ENCODE assay signal across 21 cellular contexts in genomic region chr3:114307841-114308228, GRCh38. TPM values are rescaled to one million over a fixed set of nuclear protein-coding genes. Genes with fewer than 3 reads are reported as not detected.
A peak's percentile ranks its signal among the peaks of the same experiment; 100 is the strongest.
DNase-seq lines count a peak whose midpoint lies in the region; ATAC-seq, FAIRE-seq and TF ChIP-seq lines count a peak whose summit lies in the region.
"Had no signal": no experiment of that assay in that cellular context is flagged by ENCODE, and none has a peak within 500 bp of the region (broad histone marks: within the 10 kb centered on the region; RNA-seq: fewer than 3 reads in every experiment).

No MANE protein-coding gene starts in this region.

- no peaks in the 10 kb centered on the region for H3K27me3 Mint-ChIP-seq in stimulated activated naive CD8-positive, alpha-beta T cell treated with anti-CD3 and anti-CD28 coated beads, Interleukin-15, Interleukin-2, amounts not matched to agents 100 ng/mL and 50 ng/mL, for 24 hours
- H3K27me3 Mint-ChIP-seq in Caco-2 (ENCODE audit: insufficient read depth, unreplicated experiment): peaks cover 3% of the 10 kb centered on the region
- H3K27me3 Mint-ChIP-seq: progenitor cell of endocrine pancreas had no signal

- TF ChIP-seq POLR2A in Peyer's patch (IDR thresholded peaks at IDR 0.05) (no peak), GM12878 (IDR thresholded peaks at IDR 0.05; ENCODE audit: low read depth, low read length) (no peak)

- 41% methylated on average over 3 of the region's 3 CpGs for WGBS in GM12878 (ENCODE audit: insufficient coverage, insufficient replicate concordance, low lambda C conversion rate, missing lambda C conversion rate)

- peaks cover 41% of the 10 kb centered on the region for H3K36me3 Mint-ChIP-seq in stimulated activated naive CD8-positive, alpha-beta T cell treated with anti-CD3 and anti-CD28 coated beads, Interleukin-15, Interleukin-2, amounts not matched to agents 100 ng/mL and 50 ng/mL, for 24 hours (ENCODE audit: low read depth)
- no peaks in the 10 kb centered on the region for H3K36me3 Mint-ChIP-seq in Caco-2 (ENCODE audit: insufficient read depth, unreplicated experiment)

- no peaks in the 10 kb centered on the region for H4K20me1 ChIP-seq in GM12878 (ENCODE audit: control insufficient read depth, insufficient read depth)

- peak overlapping the region; percentile 96 for H3K27ac Mint-ChIP-seq in stimulated activated naive CD8-positive, alpha-beta T cell treated with anti-CD3 and anti-CD28 coated beads, Interleukin-15, Interleukin-2, amounts not matched to agents 100 ng/mL and 50 ng/mL, for 24 hours
- H3K27ac Mint-ChIP-seq in Caco-2 (ENCODE audit: unreplicated experiment): no peak overlapping the region
- H3K27ac Mint-ChIP-seq: endodermal cell, progenitor cell of endocrine pancreas had no signal

- H3K9me3 Mint-ChIP-seq in stimulated activated naive CD8-positive, alpha-beta T cell treated with anti-CD3 and anti-CD28 coated beads, Interleukin-15, Interleukin-2, amounts not matched to agents 100 ng/mL and 50 ng/mL, for 24 hours: no peaks in the 10 kb centered on the region
- no peaks in the 10 kb centered on the region for H3K9me3 Mint-ChIP-seq in Caco-2 (ENCODE audit: unreplicated experiment)
- H3K9me3 Mint-ChIP-seq: endodermal cell had no signal

- no peaks in the 10 kb centered on the region for H3K9me3 ChIP-seq in Peyer's patch
- no peaks in the 10 kb centered on the region for H3K9me3 ChIP-seq in GM12878 (replicated peaks; ENCODE audit: control insufficient read depth, insufficient read depth, low read length)
- no peaks in the 10 kb centered on the region for H3K9me3 ChIP-seq in WERI-Rb-1 (ENCODE audit: severe bottlenecking)
- H3K9me3 ChIP-seq in Caco-2: no peaks in the 10 kb centered on the region
- H3K9me3 ChIP-seq: ascending aorta, heart right ventricle had no signal

- H2AFZ ChIP-seq in GM12878 (ENCODE audit: control insufficient read depth, low read depth, low read length): peak overlapping the region; percentile 74

- RAD21 ChIA-PET in GM12878 (lab: Charles Lee; ENCODE audit: unreplicated experiment): interaction anchor here (0.8 to 3.1 kb wide), 7 partner anchors 9 to 94 kb away, joined by 3 to 35 read pairs (median 10); no protein-coding TSS in a partner anchor

- no peak for FAIRE-seq in GM12878 (lab: Jason Lieb, UNC)
- FAIRE-seq: D721Med, H1, islet of Langerhans, small intestine had no signal

- POLR2A ChIA-PET in GM12878 (lab: Charles Lee): interaction anchor here (1.1 to 3.1 kb wide), 8 partner anchors 9 to 95 kb away, joined by 3 to 26 read pairs (median 4); no protein-coding TSS in a partner anchor
- POLR2A ChIA-PET in Caco-2 (lab: Charles Lee): no interaction called here

- ATAC-seq in stimulated activated naive CD8-positive, alpha-beta T cell treated with anti-CD3 and anti-CD28 coated beads, Interleukin-15, Interleukin-2, amounts not matched to agents 100 U/mL and 50 U/mL, for 24 hours: no peak
- peak; percentile 41 for ATAC-seq in GM12878
- ATAC-seq: heart right ventricle had no signal

- no peak for DNase-seq in stimulated activated naive CD8-positive, alpha-beta T cell treated with anti-CD3 and anti-CD28 coated beads, Interleukin-15, Interleukin-2, amounts not matched to agents 100 U/mL and 50 U/mL, for 24 hours
- DNase-seq in Peyer's patch (no peak), GM12878 (ENCODE audit: low read depth, low spot score) (no peak), NCI-H2029 (lab: John Stamatoyannopoulos, UW) (no peak), WERI-Rb-1 (no peak), NCI-H526 (lab: John Stamatoyannopoulos, UW) (no peak), Caco-2 (no peak)
- DNase-seq: endodermal cell; heart right ventricle; NCI-H1105; stimulated activated CD4-positive, alpha-beta T cell treated with anti-CD3 and anti-CD28 coated beads, Interleukin-4, amount 100 ng/mL, for 4 hours; stimulated activated CD8-positive, alpha-beta memory T cell treated with anti-CD3 and anti-CD28 coated beads, Interleukin-4, amount 100 ng/mL, for 48 hours had no signal

- H3K4me1 ChIP-seq in Peyer's patch (no peaks in the 10 kb centered on the region), GM12878 (ENCODE audit: control insufficient read depth, insufficient read depth, low read length) (peaks cover 32% of the 10 kb centered on the region), Caco-2 (no peaks in the 10 kb centered on the region)
- H3K4me1 ChIP-seq: ascending aorta, heart right ventricle had no signal

- peak overlapping the region in 1 of 4 donors; percentile 11 for H3K4me3 ChIP-seq in Peyer's patch
- H3K4me3 ChIP-seq in GM12878: peak overlapping the region; percentile 32; the same call in 1 of the 2 replicates
- H3K4me3 ChIP-seq in WERI-Rb-1 (ENCODE audit: low read depth, low read length): no peak overlapping the region
- H3K4me3 ChIP-seq in Caco-2 (ENCODE audit: low read depth, low read length): no peak overlapping the region
- H3K4me3 ChIP-seq: ascending aorta, heart right ventricle, lung had no signal

- no peak for TF ChIP-seq CTCF in Peyer's patch (IDR thresholded peaks at IDR 0.05)
- no peak for TF ChIP-seq CTCF in GM12878 (IDR thresholded peaks at IDR 0.05 in 2 of 3, conservative IDR thresholded peaks at IDR 0.05 in 1 of 3; ENCODE audit: control insufficient read depth in 2 of 3, extremely low read depth in 1 of 3, insufficient read depth in 1 of 3, low read depth in 3 of 3, low read length in 3 of 3)
- TF ChIP-seq CTCF in WERI-Rb-1 (IDR thresholded peaks at IDR 0.05; ENCODE audit: low read depth, low read length): no peak
- no peak for TF ChIP-seq CTCF in Caco-2 (IDR thresholded peaks at IDR 0.05; ENCODE audit: insufficient read depth in 1 of 2, low read depth in 1 of 2, low read length in 1 of 2, severe bottlenecking in 1 of 2, unreplicated experiment in 1 of 2)

- H3K4me1 Mint-ChIP-seq in stimulated activated naive CD8-positive, alpha-beta T cell treated with anti-CD3 and anti-CD28 coated beads, Interleukin-15, Interleukin-2, amounts not matched to agents 100 ng/mL and 50 ng/mL, for 24 hours (ENCODE audit: low read depth): peaks cover 69% of the 10 kb centered on the region
- H3K4me1 Mint-ChIP-seq in Caco-2 (ENCODE audit: low read depth, unreplicated experiment): peaks cover 12% of the 10 kb centered on the region
- H3K4me1 Mint-ChIP-seq: endodermal cell had no signal

- no peak for TF ChIP-seq RAD21 in GM12878 (IDR thresholded peaks at IDR 0.05; ENCODE audit: insufficient read depth, low read depth, low read length)

- intact Hi-C loops in GM12878 (cut with micrococcal nuclease; ENCODE audit: unreplicated experiment): no loop called here
- intact Hi-C loops in Caco-2 (cut with micrococcal nuclease; ENCODE audit: unreplicated experiment): no loop called here

- H3K27ac ChIP-seq in Peyer's patch (peak overlapping the region; percentile 23 to 79 (median 57)), GM12878 (ENCODE audit: control insufficient read depth, insufficient read depth) (peak overlapping the region; percentile 57), WERI-Rb-1 (no peak overlapping the region)
- H3K27ac ChIP-seq: ascending aorta had no signal

- H3K36me3 ChIP-seq in Peyer's patch (no peaks in the 10 kb centered on the region), GM12878 (ENCODE audit: control insufficient read depth in 2 of 2, insufficient read depth in 2 of 2, low read length in 1 of 2) (no peaks in the 10 kb centered on the region), WERI-Rb-1 (no peaks in the 10 kb centered on the region), Caco-2 (ENCODE audit: control insufficient read depth, insufficient read depth, low read length) (no peaks in the 10 kb centered on the region)
- H3K36me3 ChIP-seq: ascending aorta, heart right ventricle had no signal

- SMC1A ChIA-PET in GM12878 (lab: Charles Lee; ENCODE audit: uncharacterized antibody, unreplicated experiment): interaction anchor here (0.8 to 5.2 kb wide), 11 partner anchors 8 to 110 kb away, joined by 3 to 73 read pairs (median 5); partner anchors contain the start of gene TIGIT

- BruUV-seq in GM12878 (replicated peaks; lab: Mats Ljungman, UMichigan): TSS peak; percentile 82
- no TSS peak for BruUV-seq in Caco-2 (replicated peaks; lab: Mats Ljungman, UMichigan)

- peak overlapping the region; percentile 1 for H3K4me2 ChIP-seq in GM12878 (ENCODE audit: control insufficient read depth, insufficient read depth)

- H3K27me3 ChIP-seq in Peyer's patch: no peaks in the 10 kb centered on the region
- H3K27me3 ChIP-seq in GM12878 (replicated peaks in 1 of 2; ENCODE audit: control insufficient read depth in 2 of 2, insufficient read depth in 2 of 2, low read length in 1 of 2): no peaks in the 10 kb centered on the region
- peaks cover 20% of the 10 kb centered on the region for H3K27me3 ChIP-seq in WERI-Rb-1 (ENCODE audit: insufficient read depth, low read depth, severe bottlenecking)
- H3K27me3 ChIP-seq in Caco-2 (replicated peaks; ENCODE audit: control insufficient read depth, insufficient read depth, low read length): no peaks in the 10 kb centered on the region; the same call in 1 of the 2 replicates
- H3K27me3 ChIP-seq: ascending aorta, heart right ventricle had no signal

- TF ChIP-seq EP300 in GM12878 (IDR thresholded peaks at IDR 0.05; ENCODE audit: borderline replicate concordance in 1 of 2, control insufficient read depth in 1 of 2, low read depth in 2 of 2, low read length in 2 of 2): no peak

- peak overlapping the region; percentile 1; the same call in 1 of the 2 replicates for H3K9ac ChIP-seq in GM12878 (ENCODE audit: control insufficient read depth, insufficient read depth, low read length)

- H3K4me3 Mint-ChIP-seq in stimulated activated naive CD8-positive, alpha-beta T cell treated with anti-CD3 and anti-CD28 coated beads, Interleukin-15, Interleukin-2, amounts not matched to agents 100 ng/mL and 50 ng/mL, for 24 hours: peak overlapping the region; percentile 69
- H3K4me3 Mint-ChIP-seq in Caco-2 (ENCODE audit: unreplicated experiment): no peak overlapping the region
- H3K4me3 Mint-ChIP-seq: endodermal cell had no signal

- CTCF ChIA-PET in GM12878 (lab: Yijun Ruan, JAX) (interaction anchor here (1.2 to 7.4 kb wide), 10 partner anchors 8 to 153 kb away, joined by 3 to 78 read pairs (median 6); partner anchors contain the start of gene TIGIT), Caco-2 (lab: Charles Lee) (interaction anchor here (0.8 kb wide), 1 partner anchor 153 kb away, joined by 4 read pairs; no protein-coding TSS in a partner anchor)

- no peaks in the 10 kb centered on the region for H3K79me2 ChIP-seq in GM12878 (ENCODE audit: control insufficient read depth, insufficient read depth, low read length)

- in situ Hi-C loops in GM12878 (cut with MboI): no loop called here

RNA-seq across cellular contexts. Expression of gene TIGIT, which starts 14.0 kb away (rescaled TPM):
- 1 to 10 TPM in 2 of 4 donors, under 1 TPM in 1, not detected in 1; 0.35 to 5.0 (median 2.5) TPM for total RNA-seq in Peyer's patch
- 0.15 TPM in 2 replicates for total RNA-seq in GM12878 (2013; cell fraction: nucleolus; rRNA removed)
- total RNA-seq in GM12878 (2014; rRNA removed): 0.38 and 0.56 TPM in 2 replicates
- 0.37 and 1.0 TPM in 2 replicates for total RNA-seq in GM12878 (2014; rRNA removed; fragmentation: Illumina TruSeq; extraction: Trizol)
- total RNA-seq in GM12878 (2021): 0.21 and 0.85 TPM in 2 replicates
- 0.68 TPM for polyA plus RNA-seq in GM12878 (2011; ENCODE audit: low read depth)
- polyA plus RNA-seq in GM12878 (2011; rRNA removed): 0.08 and 0.23 TPM in 2 replicates
- polyA plus RNA-seq in GM12878 (2011; cell fraction: cytosol; rRNA removed): 0.30 and 0.72 TPM in 2 replicates
- polyA plus RNA-seq in GM12878 (2011; cell fraction: nucleus; rRNA removed): 0.51 and 1.3 TPM in 2 replicates
- 4.8 and 7.2 TPM in 2 replicates for polyA plus RNA-seq in GM12878 (2012)
- polyA plus RNA-seq in GM12878 (2014; fragmentation: Illumina TruSeq; extraction: Trizol): 0.38 and 1.1 TPM in 2 replicates
- 1 to 10 TPM; 2.7 to 4.7 TPM for polyA plus RNA-seq in GM12878 (2014; fragmentation: Nextera tagmentation; extraction: Ambion mirVana)
- 0.50 and 7.2 TPM in 2 replicates for polyA plus RNA-seq in GM12878 (2014; rRNA removed)
- polyA plus RNA-seq in GM12878 (2016; fragmentation: Nextera tagmentation; extraction: Ambion mirVana): 1 to 10 TPM; 3.1 to 3.8 TPM
- 0.26 and 0.59 TPM in 2 replicates for polyA minus RNA-seq in GM12878 (2011; rRNA and poly(A)+ RNA removed)
- polyA minus RNA-seq in GM12878 (2011; cell fraction: cytosol; rRNA and poly(A)+ RNA removed): not detected in 2 replicates
- 0.73 and 0.86 TPM in 2 replicates for polyA minus RNA-seq in GM12878 (2011; cell fraction: nucleus; rRNA and poly(A)+ RNA removed)
- total RNA-seq in Caco-2 (2022): not detected in 2 replicates
- total RNA-seq: ascending aorta, chondrocyte, endodermal cell, H1, progenitor cell of endocrine pancreas had no signal
